Comparison of ENCODE assay signal across 3 cellular contexts in the genomic region with DNA sequence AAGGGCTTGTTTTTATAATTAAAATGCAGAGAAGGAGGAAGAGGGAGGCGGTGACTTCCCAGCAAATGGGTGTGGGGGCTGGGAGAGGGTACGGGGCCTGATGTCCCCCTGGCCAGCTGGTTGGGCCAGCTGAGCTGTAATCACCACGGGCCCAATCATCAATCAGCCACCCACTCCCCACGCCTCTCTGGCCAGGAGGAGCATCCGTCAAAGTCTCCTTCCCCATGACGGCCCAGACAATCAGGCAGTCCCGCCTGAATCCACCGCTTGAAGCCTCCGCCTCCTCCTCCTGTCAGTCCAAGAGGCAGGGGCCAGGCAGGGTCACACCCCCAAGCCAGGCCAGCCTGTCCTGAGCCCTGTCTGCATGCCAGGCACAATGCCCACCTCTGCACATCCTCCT.
TF ChIP-seq lines count a peak whose summit lies in the region.

No MANE protein-coding gene starts in this region.

TF ChIP-seq in SK-N-SH, 30 proteins besides CTCF, POLR2A, EP300 and RAD21:
- TF ChIP-seq PBX3 (IDR thresholded peaks at IDR 0.05) (0 out of 2 replicates have a peak, but pooled peaks have one; percentile 5), TCF12 (IDR thresholded peaks at IDR 0.05) (no peak)

TF ChIP-seq in SK-N-SH treated with all-trans-retinoic acid at 6 μM for 48 hours, 23 proteins besides CTCF, POLR2A, EP300 and RAD21:
- TF ChIP-seq, protein P1, sequence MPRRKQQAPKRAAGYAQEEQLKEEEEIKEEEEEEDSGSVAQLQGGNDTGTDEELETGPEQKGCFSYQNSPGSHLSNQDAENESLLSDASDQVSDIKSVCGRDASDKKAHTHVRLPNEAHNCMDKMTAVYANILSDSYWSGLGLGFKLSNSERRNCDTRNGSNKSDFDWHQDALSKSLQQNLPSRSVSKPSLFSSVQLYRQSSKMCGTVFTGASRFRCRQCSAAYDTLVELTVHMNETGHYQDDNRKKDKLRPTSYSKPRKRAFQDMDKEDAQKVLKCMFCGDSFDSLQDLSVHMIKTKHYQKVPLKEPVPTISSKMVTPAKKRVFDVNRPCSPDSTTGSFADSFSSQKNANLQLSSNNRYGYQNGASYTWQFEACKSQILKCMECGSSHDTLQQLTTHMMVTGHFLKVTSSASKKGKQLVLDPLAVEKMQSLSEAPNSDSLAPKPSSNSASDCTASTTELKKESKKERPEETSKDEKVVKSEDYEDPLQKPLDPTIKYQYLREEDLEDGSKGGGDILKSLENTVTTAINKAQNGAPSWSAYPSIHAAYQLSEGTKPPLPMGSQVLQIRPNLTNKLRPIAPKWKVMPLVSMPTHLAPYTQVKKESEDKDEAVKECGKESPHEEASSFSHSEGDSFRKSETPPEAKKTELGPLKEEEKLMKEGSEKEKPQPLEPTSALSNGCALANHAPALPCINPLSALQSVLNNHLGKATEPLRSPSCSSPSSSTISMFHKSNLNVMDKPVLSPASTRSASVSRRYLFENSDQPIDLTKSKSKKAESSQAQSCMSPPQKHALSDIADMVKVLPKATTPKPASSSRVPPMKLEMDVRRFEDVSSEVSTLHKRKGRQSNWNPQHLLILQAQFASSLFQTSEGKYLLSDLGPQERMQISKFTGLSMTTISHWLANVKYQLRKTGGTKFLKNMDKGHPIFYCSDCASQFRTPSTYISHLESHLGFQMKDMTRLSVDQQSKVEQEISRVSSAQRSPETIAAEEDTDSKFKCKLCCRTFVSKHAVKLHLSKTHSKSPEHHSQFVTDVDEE (CRISPR knock-in tag; IDR thresholded peaks at IDR 0.05): no peak
- TF ChIP-seq BACH2 (CRISPR knock-in tag; IDR thresholded peaks at IDR 0.05; ENCODE audit: borderline replicate concordance): no peak
- no peak for TF ChIP-seq TCF4 (CRISPR knock-in tag; IDR thresholded peaks at IDR 0.05; ENCODE audit: borderline replicate concordance)
- TF ChIP-seq PATZ1 (CRISPR knock-in tag; IDR thresholded peaks at IDR 0.05; ENCODE audit: borderline replicate concordance): no peak
- no peak for TF ChIP-seq PPARA (CRISPR knock-in tag; IDR thresholded peaks at IDR 0.05; ENCODE audit: borderline replicate concordance)
- TF ChIP-seq ISL1 (CRISPR knock-in tag; IDR thresholded peaks at IDR 0.05): no peak
- TF ChIP-seq ARNTL (CRISPR knock-in tag; IDR thresholded peaks at IDR 0.05; ENCODE audit: borderline replicate concordance, low read depth): no peak
- no peak for TF ChIP-seq ZNF565 (CRISPR knock-in tag; conservative IDR thresholded peaks at IDR 0.05; ENCODE audit: low read depth)
- no peak for TF ChIP-seq ZNF70 (CRISPR knock-in tag; IDR thresholded peaks at IDR 0.05)
- TF ChIP-seq CSRNP3 (CRISPR knock-in tag; IDR thresholded peaks at IDR 0.05): no peak
- no peak for TF ChIP-seq ZFP3 (CRISPR knock-in tag; IDR thresholded peaks at IDR 0.05)
- TF ChIP-seq TOX (CRISPR knock-in tag; IDR thresholded peaks at IDR 0.05; ENCODE audit: borderline replicate concordance): no peak
- no peak for TF ChIP-seq RARB (CRISPR knock-in tag; IDR thresholded peaks at IDR 0.05)
- no peak for TF ChIP-seq ZC3H10 (CRISPR knock-in tag; IDR thresholded peaks at IDR 0.05)
- TF ChIP-seq SNAI2 (CRISPR knock-in tag; IDR thresholded peaks at IDR 0.05): no peak
- TF ChIP-seq CSDC2 (CRISPR knock-in tag; IDR thresholded peaks at IDR 0.05): no peak
- TF ChIP-seq POU6F1 (CRISPR knock-in tag; IDR thresholded peaks at IDR 0.05; ENCODE audit: borderline replicate concordance, low read depth): no peak
- no peak for TF ChIP-seq ZFP30 (CRISPR knock-in tag; IDR thresholded peaks at IDR 0.05)

TF ChIP-seq in WTC11, 78 proteins besides CTCF, POLR2A, EP300 and RAD21:
- no peak for TF ChIP-seq USF1 (CRISPR knock-in tag; IDR thresholded peaks at IDR 0.05)
- no peak for TF ChIP-seq ZNF219 (CRISPR knock-in tag; IDR thresholded peaks at IDR 0.05; ENCODE audit: borderline replicate concordance)
- TF ChIP-seq, protein P2, sequence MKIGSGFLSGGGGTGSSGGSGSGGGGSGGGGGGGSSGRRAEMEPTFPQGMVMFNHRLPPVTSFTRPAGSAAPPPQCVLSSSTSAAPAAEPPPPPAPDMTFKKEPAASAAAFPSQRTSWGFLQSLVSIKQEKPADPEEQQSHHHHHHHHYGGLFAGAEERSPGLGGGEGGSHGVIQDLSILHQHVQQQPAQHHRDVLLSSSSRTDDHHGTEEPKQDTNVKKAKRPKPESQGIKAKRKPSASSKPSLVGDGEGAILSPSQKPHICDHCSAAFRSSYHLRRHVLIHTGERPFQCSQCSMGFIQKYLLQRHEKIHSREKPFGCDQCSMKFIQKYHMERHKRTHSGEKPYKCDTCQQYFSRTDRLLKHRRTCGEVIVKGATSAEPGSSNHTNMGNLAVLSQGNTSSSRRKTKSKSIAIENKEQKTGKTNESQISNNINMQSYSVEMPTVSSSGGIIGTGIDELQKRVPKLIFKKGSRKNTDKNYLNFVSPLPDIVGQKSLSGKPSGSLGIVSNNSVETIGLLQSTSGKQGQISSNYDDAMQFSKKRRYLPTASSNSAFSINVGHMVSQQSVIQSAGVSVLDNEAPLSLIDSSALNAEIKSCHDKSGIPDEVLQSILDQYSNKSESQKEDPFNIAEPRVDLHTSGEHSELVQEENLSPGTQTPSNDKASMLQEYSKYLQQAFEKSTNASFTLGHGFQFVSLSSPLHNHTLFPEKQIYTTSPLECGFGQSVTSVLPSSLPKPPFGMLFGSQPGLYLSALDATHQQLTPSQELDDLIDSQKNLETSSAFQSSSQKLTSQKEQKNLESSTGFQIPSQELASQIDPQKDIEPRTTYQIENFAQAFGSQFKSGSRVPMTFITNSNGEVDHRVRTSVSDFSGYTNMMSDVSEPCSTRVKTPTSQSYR (CRISPR knock-in tag; IDR thresholded peaks at IDR 0.05): no peak
- no peak for TF ChIP-seq MXD4 (CRISPR knock-in tag; IDR thresholded peaks at IDR 0.05; ENCODE audit: borderline replicate concordance)
- TF ChIP-seq, protein P3, sequence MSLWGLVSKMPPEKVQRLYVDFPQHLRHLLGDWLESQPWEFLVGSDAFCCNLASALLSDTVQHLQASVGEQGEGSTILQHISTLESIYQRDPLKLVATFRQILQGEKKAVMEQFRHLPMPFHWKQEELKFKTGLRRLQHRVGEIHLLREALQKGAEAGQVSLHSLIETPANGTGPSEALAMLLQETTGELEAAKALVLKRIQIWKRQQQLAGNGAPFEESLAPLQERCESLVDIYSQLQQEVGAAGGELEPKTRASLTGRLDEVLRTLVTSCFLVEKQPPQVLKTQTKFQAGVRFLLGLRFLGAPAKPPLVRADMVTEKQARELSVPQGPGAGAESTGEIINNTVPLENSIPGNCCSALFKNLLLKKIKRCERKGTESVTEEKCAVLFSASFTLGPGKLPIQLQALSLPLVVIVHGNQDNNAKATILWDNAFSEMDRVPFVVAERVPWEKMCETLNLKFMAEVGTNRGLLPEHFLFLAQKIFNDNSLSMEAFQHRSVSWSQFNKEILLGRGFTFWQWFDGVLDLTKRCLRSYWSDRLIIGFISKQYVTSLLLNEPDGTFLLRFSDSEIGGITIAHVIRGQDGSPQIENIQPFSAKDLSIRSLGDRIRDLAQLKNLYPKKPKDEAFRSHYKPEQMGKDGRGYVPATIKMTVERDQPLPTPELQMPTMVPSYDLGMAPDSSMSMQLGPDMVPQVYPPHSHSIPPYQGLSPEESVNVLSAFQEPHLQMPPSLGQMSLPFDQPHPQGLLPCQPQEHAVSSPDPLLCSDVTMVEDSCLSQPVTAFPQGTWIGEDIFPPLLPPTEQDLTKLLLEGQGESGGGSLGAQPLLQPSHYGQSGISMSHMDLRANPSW (CRISPR knock-in tag; conservative IDR thresholded peaks at IDR 0.05; ENCODE audit: low read depth): no peak
- TF ChIP-seq ZNF416 (CRISPR knock-in tag; IDR thresholded peaks at IDR 0.05): no peak
- TF ChIP-seq NFYB (CRISPR knock-in tag; conservative IDR thresholded peaks at IDR 0.05; ENCODE audit: low read depth): no peak; the same call in 1 of the 2 replicates
- no peak for TF ChIP-seq TEAD1 (CRISPR knock-in tag; IDR thresholded peaks at IDR 0.05)
- TF ChIP-seq ZBTB21 (CRISPR knock-in tag; IDR thresholded peaks at IDR 0.05; ENCODE audit: borderline replicate concordance): no peak
- TF ChIP-seq ZNF232 (CRISPR knock-in tag; IDR thresholded peaks at IDR 0.05): no peak
- TF ChIP-seq ZNF138 (CRISPR knock-in tag; conservative IDR thresholded peaks at IDR 0.05): no peak
